16 cellular contexts compared by ENCODE assay signal in genomic region chr3:53126646-53127045, GRCh38. TPM values are rescaled to one million over a fixed set of nuclear protein-coding genes. Genes with fewer than 3 reads are reported as not detected.
A peak's percentile ranks its signal among the peaks of the same experiment; 100 is the strongest.
DNase-seq lines count a peak whose midpoint lies in the region; ATAC-seq, FAIRE-seq and TF ChIP-seq lines count a peak whose summit lies in the region.
"Had no signal": no experiment of that assay in that cellular context is flagged by ENCODE, and none has a peak within 500 bp of the region (broad histone marks: within the 10 kb centered on the region; RNA-seq: fewer than 3 reads in every experiment).

No MANE protein-coding gene starts in this region.

- no peaks in the 10 kb centered on the region for H3K9me3 Mint-ChIP-seq in activated CD8-positive, alpha-beta memory T cell treated with anti-CD3 and anti-CD28 coated beads, Interleukin-2, amount 10 ng/mL, durations not matched to agents 7 days and 5 days (ENCODE audit: low read depth)
- no peaks in the 10 kb centered on the region for H3K9me3 Mint-ChIP-seq in stimulated activated memory B cell treated with anti-CD40 and anti-IgM and Interleukin-4, amounts not matched to agents 10 μg/mL and 1 μg/mL and 100 μg/mL, for 72 hours
- H3K9me3 Mint-ChIP-seq: CD4-positive, alpha-beta memory T cell had no signal

- H3K4me1 ChIP-seq in endothelial cell of umbilical vein (ENCODE audit: control insufficient read depth, extremely low read depth, insufficient read depth, low read length), result peaks cover 14% of the 10 kb centered on the region

- no peak overlapping the region for H2AFZ ChIP-seq in endothelial cell of umbilical vein (ENCODE audit: low read depth, low read length)
- H2AFZ ChIP-seq: GM23248 had no signal

- no peak for TF ChIP-seq POLR2A in GM12892 (IDR thresholded peaks at IDR 0.05; ENCODE audit: low read depth, low read length)
- no peak for TF ChIP-seq POLR2A in endothelial cell of umbilical vein (IDR thresholded peaks at IDR 0.05; ENCODE audit: low read depth, low read length)

- no peaks in the 10 kb centered on the region for H3K27me3 Mint-ChIP-seq in activated CD8-positive, alpha-beta memory T cell treated with anti-CD3 and anti-CD28 coated beads, Interleukin-2, amount 10 ng/mL, durations not matched to agents 7 days and 5 days
- no peaks in the 10 kb centered on the region for H3K27me3 Mint-ChIP-seq in stimulated activated memory B cell treated with anti-CD40 and anti-IgM and Interleukin-4, amounts not matched to agents 10 μg/mL and 1 μg/mL and 100 μg/mL, for 72 hours
- H3K27me3 Mint-ChIP-seq: B cell; CD4-positive, alpha-beta memory T cell had no signal

- H3K79me2 ChIP-seq in endothelial cell of umbilical vein (ENCODE audit: control insufficient read depth, insufficient read depth, low read length), result peaks cover 16% of the 10 kb centered on the region

- no peak for ATAC-seq in activated CD8-positive, alpha-beta memory T cell treated with anti-CD3 and anti-CD28 coated beads, Interleukin-2, amount 10 ng/mL, durations not matched to agents 7 days and 5 days
- no peak for ATAC-seq in stimulated activated memory B cell treated with anti-CD40 and anti-IgM and Interleukin-4, amounts not matched to agents 10 μg/mL and 1 μg/mL and 100 μg/mL, for 72 hours
- no peak for ATAC-seq in HG02885 (IDR thresholded peaks at IDR 0.05; ENCODE audit: poor library complexity, unreplicated experiment)
- ATAC-seq: HCT116 had no signal

- H3K27ac Mint-ChIP-seq in activated CD8-positive, alpha-beta memory T cell treated with anti-CD3 and anti-CD28 coated beads, Interleukin-2, amount 10 ng/mL, durations not matched to agents 7 days and 5 days, result peak overlapping the region; percentile 20
- H3K27ac Mint-ChIP-seq in stimulated activated memory B cell treated with anti-CD40 and anti-IgM and Interleukin-4, amounts not matched to agents 10 μg/mL and 1 μg/mL and 100 μg/mL, for 72 hours, result peak overlapping the region; percentile 17
- H3K27ac Mint-ChIP-seq: B cell had no signal

- dilution Hi-C loops in endothelial cell of umbilical vein (cut with MboI; ENCODE audit: extremely low pct_ligation_motif_present, low sequenced_read_pairs), result no loop called here

- TF ChIP-seq CTCF in endothelial cell of umbilical vein (IDR thresholded peaks at IDR 0.05; ENCODE audit: extremely low read depth in 1 of 2, insufficient read depth in 1 of 2, low read depth in 1 of 2, low read length in 2 of 2) (no peak), WERI-Rb-1 (IDR thresholded peaks at IDR 0.05; ENCODE audit: low read depth, low read length) (no peak)

- intact Hi-C loops in endothelial cell of umbilical vein (cut with micrococcal nuclease), result no loop called here

- H3K9me3 ChIP-seq in endothelial cell of umbilical vein (replicated peaks; ENCODE audit: control insufficient read depth, insufficient read depth, low read length) (no peaks in the 10 kb centered on the region), WERI-Rb-1 (ENCODE audit: severe bottlenecking) (no peaks in the 10 kb centered on the region)

- no peaks in the 10 kb centered on the region for H3K27me3 ChIP-seq in endothelial cell of umbilical vein (ENCODE audit: control insufficient read depth in 2 of 2, insufficient read depth in 2 of 2, low read length in 2 of 2)
- H3K27me3 ChIP-seq in WERI-Rb-1 (ENCODE audit: insufficient read depth, low read depth, severe bottlenecking), result no peaks in the 10 kb centered on the region

- H3K4me1 Mint-ChIP-seq in activated CD8-positive, alpha-beta memory T cell treated with anti-CD3 and anti-CD28 coated beads, Interleukin-2, amount 10 ng/mL, durations not matched to agents 7 days and 5 days, result peaks cover 30% of the 10 kb centered on the region
- H3K4me1 Mint-ChIP-seq in stimulated activated memory B cell treated with anti-CD40 and anti-IgM and Interleukin-4, amounts not matched to agents 10 μg/mL and 1 μg/mL and 100 μg/mL, for 72 hours, result peaks cover 27% of the 10 kb centered on the region

- H3K36me3 ChIP-seq in endothelial cell of umbilical vein (ENCODE audit: control insufficient read depth in 2 of 2, extremely low read depth in 1 of 2, insufficient read depth in 2 of 2, low read length in 2 of 2) (peaks cover 5 to 15% of the 10 kb centered on the region in 2 experiments), WERI-Rb-1 (peaks cover 20% of the 10 kb centered on the region)

- H3K4me3 Mint-ChIP-seq in activated CD8-positive, alpha-beta memory T cell treated with anti-CD3 and anti-CD28 coated beads, Interleukin-2, amount 10 ng/mL, durations not matched to agents 7 days and 5 days, result no peak overlapping the region
- no peak overlapping the region for H3K4me3 Mint-ChIP-seq in stimulated activated memory B cell treated with anti-CD40 and anti-IgM and Interleukin-4, amounts not matched to agents 10 μg/mL and 1 μg/mL and 100 μg/mL, for 72 hours
- H3K4me3 Mint-ChIP-seq: B cell; CD4-positive, alpha-beta memory T cell had no signal

- H3K36me3 Mint-ChIP-seq in activated CD8-positive, alpha-beta memory T cell treated with anti-CD3 and anti-CD28 coated beads, Interleukin-2, amount 10 ng/mL, durations not matched to agents 7 days and 5 days, result peaks cover 27% of the 10 kb centered on the region
- H3K36me3 Mint-ChIP-seq in stimulated activated memory B cell treated with anti-CD40 and anti-IgM and Interleukin-4, amounts not matched to agents 10 μg/mL and 1 μg/mL and 100 μg/mL, for 72 hours, result peaks cover 34% of the 10 kb centered on the region

- H3K27ac ChIP-seq in endothelial cell of umbilical vein (ENCODE audit: insufficient read depth, low read depth, low read length) (no peak overlapping the region), WERI-Rb-1 (no peak overlapping the region)
- H3K27ac ChIP-seq: GM23248 had no signal

- peak; percentile 53 for FAIRE-seq in GM12892 (lab: Jason Lieb, UNC)
- peak; percentile 35 for FAIRE-seq in endothelial cell of umbilical vein (lab: Jason Lieb, UNC)
- FAIRE-seq: H54 had no signal

- no peaks in the 10 kb centered on the region for H4K20me1 ChIP-seq in endothelial cell of umbilical vein (replicated peaks; ENCODE audit: control insufficient read depth, extremely low read depth, insufficient read depth, low read length)

- no peak overlapping the region for H3K9ac ChIP-seq in endothelial cell of umbilical vein (replicated peaks; ENCODE audit: extremely low read depth, insufficient read depth, low read length)
- H3K9ac ChIP-seq: GM23248 had no signal

- H3K4me2 ChIP-seq in endothelial cell of umbilical vein (ENCODE audit: insufficient read depth, low read length), result no peak overlapping the region

- CTCF ChIA-PET in activated CD8-positive, alpha-beta memory T cell treated with anti-CD3 and anti-CD28 coated beads, Interleukin-2, amount 10 ng/mL, durations not matched to agents 7 days and 5 days (lab: Charles Lee), result interaction anchor here (2.0 to 11.6 kb wide), 3 partner anchors 11 to 69 kb away, joined by 4 to 165 read pairs (median 15); no protein-coding TSS in a partner anchor
- CTCF ChIA-PET in endothelial cell of umbilical vein (lab: Charles Lee), result interaction anchor here (1.9 kb wide), 1 partner anchor 13 kb away, joined by 7 read pairs; no protein-coding TSS in a partner anchor

- no peak for DNase-seq in activated CD8-positive, alpha-beta memory T cell treated with anti-CD3 and anti-CD28 coated beads, Interleukin-2, amount 10 ng/mL, durations not matched to agents 7 days and 5 days
- DNase-seq in activated CD8-positive, alpha-beta memory T cell treated with anti-CD3 and anti-CD28 coated beads, Interleukin-2, amount 50 U/mL, for 48 hours, result no peak
- DNase-seq in GM12892 (ENCODE audit: insufficient read length) (no peak), endothelial cell of umbilical vein (ENCODE audit: low read depth, low spot score) (no peak), WERI-Rb-1 (no peak), NCI-H146 treated with DMSO at 0.1 percent for 48 hours (lab: John Stamatoyannopoulos, UW; ENCODE audit: unreplicated experiment) (no peak)
- DNase-seq: ACHN; C1 segment of cervical spinal cord; CD4-positive, alpha-beta memory T cell; DMS79; GM23248 had no signal

- H3K4me3 ChIP-seq in endothelial cell of umbilical vein (replicated peaks in 1 of 3; ENCODE audit: insufficient read depth in 1 of 3, low read depth in 1 of 3, low read length in 3 of 3) (no peak overlapping the region), WERI-Rb-1 (ENCODE audit: low read depth, low read length) (no peak overlapping the region)
- H3K4me3 ChIP-seq: GM23248 had no signal

- BruUV-seq in endothelial cell of umbilical vein (replicated peaks; lab: Mats Ljungman, UMichigan), result no TSS peak

- no peaks in the 10 kb centered on the region for H3K9me1 ChIP-seq in endothelial cell of umbilical vein (replicated peaks; ENCODE audit: control insufficient read depth, extremely low read depth, insufficient read depth, low read length)

- POLR2A ChIA-PET in endothelial cell of umbilical vein (lab: Charles Lee), result no interaction called here

RNA-seq across cellular contexts. Expression of gene RFT1, which starts 3.6 kb away (rescaled TPM):
- total RNA-seq in activated CD8-positive, alpha-beta memory T cell treated with anti-CD3 and anti-CD28 coated beads, Interleukin-2, amount 10 ng/mL, durations not matched to agents 7 days and 5 days, result 10 to 100 TPM; 32.4 to 38.3 TPM
- 20.8 TPM for polyA plus RNA-seq in GM12892 (2012; ENCODE audit: missing spikeins)
- 28.8 and 29.8 TPM in 2 replicates for total RNA-seq in endothelial cell of umbilical vein
- 39.9 TPM in 2 replicates for polyA plus RNA-seq in endothelial cell of umbilical vein
- polyA plus RNA-seq in endothelial cell of umbilical vein (2011; cell fraction: cytosol; rRNA removed), result 18.3 and 21.4 TPM in 2 replicates
- 14.0 and 16.3 TPM in 2 replicates for polyA plus RNA-seq in endothelial cell of umbilical vein (2011; cell fraction: nucleus; rRNA removed)
- 22.1 and 24.5 TPM in 2 replicates for polyA plus RNA-seq in endothelial cell of umbilical vein (2012)
- polyA minus RNA-seq in endothelial cell of umbilical vein, result 72.6 and 84.6 TPM in 2 replicates
- polyA minus RNA-seq in endothelial cell of umbilical vein (2011; cell fraction: cytosol; rRNA and poly(A)+ RNA removed), result 11.4 TPM
- 9.4 and 11.6 TPM in 2 replicates for polyA minus RNA-seq in endothelial cell of umbilical vein (2011; cell fraction: nucleus; rRNA and poly(A)+ RNA removed)

RNA-seq across cellular contexts. Expression of gene PRKCD, which starts 34.4 kb away (rescaled TPM):
- total RNA-seq in activated CD8-positive, alpha-beta memory T cell treated with anti-CD3 and anti-CD28 coated beads, Interleukin-2, amount 10 ng/mL, durations not matched to agents 7 days and 5 days, result 10 to 100 TPM; 17.2 to 18.7 TPM
- polyA plus RNA-seq in GM12892 (2012; ENCODE audit: missing spikeins), result 46.9 TPM
- 15.5 and 17.5 TPM in 2 replicates for total RNA-seq in endothelial cell of umbilical vein
- 16.4 and 19.0 TPM in 2 replicates for polyA plus RNA-seq in endothelial cell of umbilical vein
- polyA plus RNA-seq in endothelial cell of umbilical vein (2011; cell fraction: cytosol; rRNA removed), result 18.3 and 20.3 TPM in 2 replicates
- polyA plus RNA-seq in endothelial cell of umbilical vein (2011; cell fraction: nucleus; rRNA removed), result 33.3 and 33.5 TPM in 2 replicates
- polyA plus RNA-seq in endothelial cell of umbilical vein (2012), result 17.4 and 20.6 TPM in 2 replicates
- polyA minus RNA-seq in endothelial cell of umbilical vein, result 18.7 and 19.7 TPM in 2 replicates
- polyA minus RNA-seq in endothelial cell of umbilical vein (2011; cell fraction: cytosol; rRNA and poly(A)+ RNA removed), result 12.4 TPM
- 5.4 and 11.8 TPM in 2 replicates for polyA minus RNA-seq in endothelial cell of umbilical vein (2011; cell fraction: nucleus; rRNA and poly(A)+ RNA removed)
